In the genomic region with DNA sequence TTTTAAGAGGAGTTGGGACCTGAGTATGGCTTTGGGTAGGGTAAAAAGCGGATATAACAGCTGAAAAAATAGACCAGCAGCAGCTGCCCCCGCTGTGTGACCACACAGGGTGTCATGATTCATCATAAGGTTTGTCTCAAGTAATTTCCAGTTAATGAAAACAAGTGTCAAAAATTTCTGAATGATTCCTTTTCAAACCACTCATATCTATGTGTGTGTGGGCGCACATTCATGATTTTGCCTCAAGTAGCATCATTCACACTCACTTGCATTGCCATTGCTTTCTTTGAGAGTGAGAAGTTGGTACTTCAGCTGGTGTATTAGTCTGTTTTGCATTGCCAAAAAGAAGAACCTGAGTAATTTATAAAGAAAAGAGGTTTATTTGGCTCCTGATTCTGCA, we compare ENCODE assay signal across 1 cellular context.
TF ChIP-seq lines count a peak whose summit lies in the region.

No MANE protein-coding gene starts in this region.

TF ChIP-seq in SK-N-SH, 30 proteins besides CTCF, POLR2A, EP300 and RAD21 (continued from another document):
- TF ChIP-seq, protein P1, sequence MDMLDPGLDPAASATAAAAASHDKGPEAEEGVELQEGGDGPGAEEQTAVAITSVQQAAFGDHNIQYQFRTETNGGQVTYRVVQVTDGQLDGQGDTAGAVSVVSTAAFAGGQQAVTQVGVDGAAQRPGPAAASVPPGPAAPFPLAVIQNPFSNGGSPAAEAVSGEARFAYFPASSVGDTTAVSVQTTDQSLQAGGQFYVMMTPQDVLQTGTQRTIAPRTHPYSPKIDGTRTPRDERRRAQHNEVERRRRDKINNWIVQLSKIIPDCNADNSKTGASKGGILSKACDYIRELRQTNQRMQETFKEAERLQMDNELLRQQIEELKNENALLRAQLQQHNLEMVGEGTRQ (IDR thresholded peaks at IDR 0.05; ENCODE audit: borderline replicate concordance, low read depth, low read length), result no peak
- TF ChIP-seq FOXJ3 (CRISPR knock-in tag; IDR thresholded peaks at IDR 0.05) (no peak), SIN3A (IDR thresholded peaks at IDR 0.05; ENCODE audit: borderline replicate concordance, low read depth, low read length) (no peak), JUND (IDR thresholded peaks at IDR 0.05) (no peak), POLR2AphosphoS5 (IDR thresholded peaks at IDR 0.05; ENCODE audit: low read depth, low read length) (no peak)
- TF ChIP-seq, protein P2, sequence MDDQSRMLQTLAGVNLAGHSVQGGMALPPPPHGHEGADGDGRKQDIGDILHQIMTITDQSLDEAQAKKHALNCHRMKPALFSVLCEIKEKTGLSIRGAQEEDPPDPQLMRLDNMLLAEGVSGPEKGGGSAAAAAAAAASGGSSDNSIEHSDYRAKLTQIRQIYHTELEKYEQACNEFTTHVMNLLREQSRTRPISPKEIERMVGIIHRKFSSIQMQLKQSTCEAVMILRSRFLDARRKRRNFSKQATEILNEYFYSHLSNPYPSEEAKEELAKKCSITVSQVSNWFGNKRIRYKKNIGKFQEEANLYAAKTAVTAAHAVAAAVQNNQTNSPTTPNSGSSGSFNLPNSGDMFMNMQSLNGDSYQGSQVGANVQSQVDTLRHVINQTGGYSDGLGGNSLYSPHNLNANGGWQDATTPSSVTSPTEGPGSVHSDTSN (IDR thresholded peaks at IDR 0.05), result no peak
